In the genomic region with DNA sequence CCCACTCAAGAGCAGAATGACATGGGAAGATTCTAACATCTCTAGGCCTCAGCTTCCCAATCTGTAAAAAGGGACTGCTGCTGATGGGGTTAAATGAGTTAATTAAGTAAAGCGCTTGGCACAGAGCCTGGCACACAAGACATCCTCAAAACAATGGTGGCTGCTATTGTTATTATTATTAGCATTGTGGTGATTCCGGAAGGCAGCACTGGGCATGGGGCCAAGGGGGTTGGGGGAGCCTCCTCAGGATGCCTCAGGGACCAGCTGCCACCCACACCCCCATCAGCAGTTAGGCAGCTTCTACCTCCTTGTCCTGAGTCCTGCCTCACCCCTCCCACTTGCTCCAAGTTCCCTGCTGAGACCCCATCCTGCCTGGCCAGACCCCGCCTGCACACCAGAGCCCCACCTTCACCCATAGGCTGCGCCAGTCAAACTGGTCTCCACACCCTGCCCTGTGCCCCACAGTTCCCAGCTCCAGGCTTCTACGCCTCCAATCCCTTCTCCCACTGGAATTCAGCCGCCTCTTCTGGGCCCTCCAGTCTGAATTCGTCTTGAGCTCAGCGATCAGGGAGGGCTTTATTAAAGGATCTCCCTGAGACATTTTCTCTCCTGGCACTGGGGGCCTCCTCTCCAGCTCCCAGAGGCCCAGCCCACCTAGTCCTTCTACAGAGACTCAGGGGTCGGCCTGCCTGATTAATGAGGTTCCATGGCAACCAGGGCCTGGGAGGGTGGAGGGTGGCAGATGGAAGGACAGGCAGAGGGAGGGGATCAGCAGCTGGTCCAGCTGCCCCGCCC, we compare ENCODE assay signal across 1 cellular context.
TF ChIP-seq lines count a peak whose summit lies in the region.

No MANE protein-coding gene starts in this region.

TF ChIP-seq in HEK293, 187 proteins besides CTCF, POLR2A, EP300 and RAD21 (continued from another document):
- TF ChIP-seq, protein P1, sequence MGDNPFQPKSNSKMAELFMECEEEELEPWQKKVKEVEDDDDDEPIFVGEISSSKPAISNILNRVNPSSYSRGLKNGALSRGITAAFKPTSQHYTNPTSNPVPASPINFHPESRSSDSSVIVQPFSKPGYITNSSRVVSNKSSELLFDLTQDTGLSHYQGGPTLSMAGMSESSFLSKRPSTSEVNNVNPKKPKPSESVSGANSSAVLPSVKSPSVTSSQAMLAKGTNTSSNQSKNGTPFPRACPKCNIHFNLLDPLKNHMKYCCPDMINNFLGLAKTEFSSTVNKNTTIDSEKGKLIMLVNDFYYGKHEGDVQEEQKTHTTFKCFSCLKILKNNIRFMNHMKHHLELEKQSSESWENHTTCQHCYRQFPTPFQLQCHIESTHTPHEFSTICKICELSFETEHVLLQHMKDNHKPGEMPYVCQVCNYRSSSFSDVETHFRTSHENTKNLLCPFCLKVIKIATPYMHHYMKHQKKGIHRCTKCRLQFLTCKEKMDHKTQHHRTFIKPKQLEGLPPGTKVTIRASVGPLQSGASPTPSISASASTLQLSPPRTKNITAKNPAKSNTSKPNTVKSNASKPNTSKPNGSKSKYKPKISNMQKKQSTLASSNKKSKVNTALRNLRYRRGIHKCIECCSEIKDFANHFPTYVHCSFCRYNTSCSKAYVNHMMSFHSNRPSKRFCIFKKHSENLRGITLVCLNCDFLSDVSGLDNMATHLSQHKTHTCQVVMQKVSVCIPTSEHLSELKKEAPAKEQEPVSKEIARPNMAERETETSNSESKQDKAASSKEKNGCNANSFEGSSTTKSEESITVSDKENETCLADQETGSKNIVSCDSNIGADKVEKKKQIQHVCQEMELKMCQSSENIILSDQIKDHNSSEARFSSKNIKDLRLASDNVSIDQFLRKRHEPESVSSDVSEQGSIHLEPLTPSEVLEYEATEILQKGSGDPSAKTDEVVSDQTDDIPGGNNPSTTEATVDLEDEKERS (tag by site-specific recombination; IDR thresholded peaks at IDR 0.05), result no peak
- TF ChIP-seq ZNF645 (tag by site-specific recombination; IDR thresholded peaks at IDR 0.05) (no peak), ZNF555 (tag by site-specific recombination; conservative IDR thresholded peaks at IDR 0.05) (no peak)
- TF ChIP-seq, protein P2, sequence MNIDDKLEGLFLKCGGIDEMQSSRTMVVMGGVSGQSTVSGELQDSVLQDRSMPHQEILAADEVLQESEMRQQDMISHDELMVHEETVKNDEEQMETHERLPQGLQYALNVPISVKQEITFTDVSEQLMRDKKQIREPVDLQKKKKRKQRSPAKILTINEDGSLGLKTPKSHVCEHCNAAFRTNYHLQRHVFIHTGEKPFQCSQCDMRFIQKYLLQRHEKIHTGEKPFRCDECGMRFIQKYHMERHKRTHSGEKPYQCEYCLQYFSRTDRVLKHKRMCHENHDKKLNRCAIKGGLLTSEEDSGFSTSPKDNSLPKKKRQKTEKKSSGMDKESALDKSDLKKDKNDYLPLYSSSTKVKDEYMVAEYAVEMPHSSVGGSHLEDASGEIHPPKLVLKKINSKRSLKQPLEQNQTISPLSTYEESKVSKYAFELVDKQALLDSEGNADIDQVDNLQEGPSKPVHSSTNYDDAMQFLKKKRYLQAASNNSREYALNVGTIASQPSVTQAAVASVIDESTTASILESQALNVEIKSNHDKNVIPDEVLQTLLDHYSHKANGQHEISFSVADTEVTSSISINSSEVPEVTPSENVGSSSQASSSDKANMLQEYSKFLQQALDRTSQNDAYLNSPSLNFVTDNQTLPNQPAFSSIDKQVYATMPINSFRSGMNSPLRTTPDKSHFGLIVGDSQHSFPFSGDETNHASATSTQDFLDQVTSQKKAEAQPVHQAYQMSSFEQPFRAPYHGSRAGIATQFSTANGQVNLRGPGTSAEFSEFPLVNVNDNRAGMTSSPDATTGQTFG (tag by site-specific recombination; IDR thresholded peaks at IDR 0.05; ENCODE audit: borderline replicate concordance), result no peak
TF ChIP-seq in HEK293: peak in this region for 13.
